Comparison of ENCODE assay signal across 2 cellular contexts in genomic region chr12:47774664-47775063, GRCh38.
TF ChIP-seq lines count a peak whose summit lies in the region.

No MANE protein-coding gene starts in this region.

TF ChIP-seq in Ishikawa, 13 proteins besides CTCF, POLR2A, EP300 and RAD21:
- TF ChIP-seq YY1 (IDR thresholded peaks at IDR 0.05; ENCODE audit: low read depth) (0 out of 2 replicates have a peak, but pooled peaks have one; percentile 24), EGR1 (IDR thresholded peaks at IDR 0.05) (no peak)

TF ChIP-seq in K562, 482 proteins besides CTCF, POLR2A, EP300 and RAD21 (continues in another document):
- TF ChIP-seq PHB (CRISPR knock-in tag; IDR thresholded peaks at IDR 0.05) (0 out of 2 replicates have a peak, but pooled peaks have one; percentile 14), XRCC4 (IDR thresholded peaks at IDR 0.05; ENCODE audit: extremely low read depth, insufficient read depth, insufficient read length) (no peak), DACH1 (IDR thresholded peaks at IDR 0.05; ENCODE audit: partially characterized antibody) (no peak), U2AF1 (optimal IDR thresholded peaks at IDR 0.05; ENCODE audit: low read depth, low read length) (no peak), DLX4 (CRISPR knock-in tag; IDR thresholded peaks at IDR 0.05) (no peak), XRCC5 (IDR thresholded peaks at IDR 0.05; ENCODE audit: low read depth, low read length) (peak; percentile 64; the same call in 1 of the 2 replicates), MIER1 (IDR thresholded peaks at IDR 0.05; ENCODE audit: low read depth) (no peak), TEAD1 (CRISPR knock-in tag; IDR thresholded peaks at IDR 0.05) (peak in 1 of 2 experiments; percentile 44; a peak in 1 of 4 replicates), ZBTB1 (CRISPR knock-in tag; IDR thresholded peaks at IDR 0.05; ENCODE audit: borderline replicate concordance, low read depth) (0 out of 2 replicates have a peak, but pooled peaks have one; percentile 29), ZNF785 (CRISPR knock-in tag; IDR thresholded peaks at IDR 0.05) (no peak), ZNF146 (CRISPR knock-in tag; IDR thresholded peaks at IDR 0.05; ENCODE audit: unreplicated experiment) (no peak), C11orf30 (IDR thresholded peaks at IDR 0.05; ENCODE audit: low read depth) (no peak), MYBL2 (IDR thresholded peaks at IDR 0.05; ENCODE audit: low read depth) (no peak), MYBL2 (CRISPR knock-in tag; IDR thresholded peaks at IDR 0.05; ENCODE audit: borderline replicate concordance) (no peak), SREBF2 (CRISPR knock-in tag; IDR thresholded peaks at IDR 0.05) (no peak), ZNF134 (CRISPR knock-in tag; conservative IDR thresholded peaks at IDR 0.05) (no peak), CEBPG (CRISPR knock-in tag; IDR thresholded peaks at IDR 0.05) (0 out of 2 replicates have a peak, but pooled peaks have one; percentile 20), CEBPG (tag; conservative IDR thresholded peaks at IDR 0.05 in 1 of 2, IDR thresholded peaks at IDR 0.05 in 1 of 2) (no peak), CBX3 (IDR thresholded peaks at IDR 0.05; ENCODE audit: borderline replicate concordance in 1 of 2, low read length in 2 of 2) (no peak), CHD2 (IDR thresholded peaks at IDR 0.05; ENCODE audit: low read depth, low read length) (no peak), FOXK2 (conservative IDR thresholded peaks at IDR 0.05 in 1 of 2, IDR thresholded peaks at IDR 0.05 in 1 of 2; ENCODE audit: low read depth in 2 of 2) (no peak), ZZZ3 (IDR thresholded peaks at IDR 0.05) (no peak), ZNF778 (CRISPR knock-in tag; IDR thresholded peaks at IDR 0.05) (no peak), TFE3 (CRISPR knock-in tag; IDR thresholded peaks at IDR 0.05) (no peak), ZNF551 (CRISPR knock-in tag; IDR thresholded peaks at IDR 0.05) (no peak), PPARD (CRISPR knock-in tag; IDR thresholded peaks at IDR 0.05) (no peak), NRF1 (conservative IDR thresholded peaks at IDR 0.05 in 1 of 2, IDR thresholded peaks at IDR 0.05 in 1 of 2) (no peak), TCF7L2 (IDR thresholded peaks at IDR 0.05; ENCODE audit: low read depth, low read length) (no peak), EZH2 (IDR thresholded peaks at IDR 0.05; ENCODE audit: borderline replicate concordance, low read depth, low read length) (no peak), RFX1 (IDR thresholded peaks at IDR 0.05) (no peak), ZNF277 (CRISPR knock-in tag; IDR thresholded peaks at IDR 0.05; ENCODE audit: borderline replicate concordance) (no peak), TAF9B (IDR thresholded peaks at IDR 0.05; ENCODE audit: partially characterized antibody) (no peak), GTF2A2 (tag; IDR thresholded peaks at IDR 0.05) (no peak), BRD4 (IDR thresholded peaks at IDR 0.05) (no peak), ZNF445 (CRISPR knock-in tag; IDR thresholded peaks at IDR 0.05; ENCODE audit: low read depth) (no peak), ARNT (IDR thresholded peaks at IDR 0.05) (no peak), KAT7 (CRISPR knock-in tag; IDR thresholded peaks at IDR 0.05; ENCODE audit: borderline replicate concordance) (peak; percentile 66; the same call in 1 of the 2 replicates), HSF4 (CRISPR knock-in tag; IDR thresholded peaks at IDR 0.05; ENCODE audit: borderline replicate concordance) (no peak), AFF4 (CRISPR knock-in tag; IDR thresholded peaks at IDR 0.05) (0 out of 2 replicates have a peak, but pooled peaks have one; percentile 54), E2F3 (CRISPR knock-in tag; IDR thresholded peaks at IDR 0.05) (no peak), SMARCB1 (IDR thresholded peaks at IDR 0.05; ENCODE audit: insufficient read length, low read depth) (no peak)
- TF ChIP-seq, protein P1, sequence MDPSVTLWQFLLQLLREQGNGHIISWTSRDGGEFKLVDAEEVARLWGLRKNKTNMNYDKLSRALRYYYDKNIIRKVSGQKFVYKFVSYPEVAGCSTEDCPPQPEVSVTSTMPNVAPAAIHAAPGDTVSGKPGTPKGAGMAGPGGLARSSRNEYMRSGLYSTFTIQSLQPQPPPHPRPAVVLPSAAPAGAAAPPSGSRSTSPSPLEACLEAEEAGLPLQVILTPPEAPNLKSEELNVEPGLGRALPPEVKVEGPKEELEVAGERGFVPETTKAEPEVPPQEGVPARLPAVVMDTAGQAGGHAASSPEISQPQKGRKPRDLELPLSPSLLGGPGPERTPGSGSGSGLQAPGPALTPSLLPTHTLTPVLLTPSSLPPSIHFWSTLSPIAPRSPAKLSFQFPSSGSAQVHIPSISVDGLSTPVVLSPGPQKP (CRISPR knock-in tag; IDR thresholded peaks at IDR 0.05): no peak
- TF ChIP-seq, protein P2, sequence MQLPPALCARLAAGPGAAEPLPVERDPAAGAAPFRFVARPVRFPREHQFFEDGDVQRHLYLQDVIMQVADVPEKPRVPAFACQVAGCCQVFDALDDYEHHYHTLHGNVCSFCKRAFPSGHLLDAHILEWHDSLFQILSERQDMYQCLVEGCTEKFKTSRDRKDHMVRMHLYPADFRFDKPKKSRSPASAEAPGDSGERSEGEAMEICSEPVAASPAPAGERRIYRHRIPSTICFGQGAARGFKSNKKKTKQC (CRISPR knock-in tag; IDR thresholded peaks at IDR 0.05): 0 out of 2 replicates have a peak, but pooled peaks have one; percentile 10
- TF ChIP-seq, protein P3, sequence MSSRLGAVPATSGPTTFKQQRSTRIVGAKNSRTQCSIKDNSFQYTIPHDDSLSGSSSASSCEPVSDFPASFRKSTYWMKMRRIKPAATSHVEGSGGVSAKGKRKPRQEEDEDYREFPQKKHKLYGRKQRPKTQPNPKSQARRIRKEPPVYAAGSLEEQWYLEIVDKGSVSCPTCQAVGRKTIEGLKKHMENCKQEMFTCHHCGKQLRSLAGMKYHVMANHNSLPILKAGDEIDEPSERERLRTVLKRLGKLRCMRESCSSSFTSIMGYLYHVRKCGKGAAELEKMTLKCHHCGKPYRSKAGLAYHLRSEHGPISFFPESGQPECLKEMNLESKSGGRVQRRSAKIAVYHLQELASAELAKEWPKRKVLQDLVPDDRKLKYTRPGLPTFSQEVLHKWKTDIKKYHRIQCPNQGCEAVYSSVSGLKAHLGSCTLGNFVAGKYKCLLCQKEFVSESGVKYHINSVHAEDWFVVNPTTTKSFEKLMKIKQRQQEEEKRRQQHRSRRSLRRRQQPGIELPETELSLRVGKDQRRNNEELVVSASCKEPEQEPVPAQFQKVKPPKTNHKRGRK (tag; IDR thresholded peaks at IDR 0.05): 0 out of 2 replicates have a peak, but pooled peaks have one; percentile 32
- TF ChIP-seq, protein P4, sequence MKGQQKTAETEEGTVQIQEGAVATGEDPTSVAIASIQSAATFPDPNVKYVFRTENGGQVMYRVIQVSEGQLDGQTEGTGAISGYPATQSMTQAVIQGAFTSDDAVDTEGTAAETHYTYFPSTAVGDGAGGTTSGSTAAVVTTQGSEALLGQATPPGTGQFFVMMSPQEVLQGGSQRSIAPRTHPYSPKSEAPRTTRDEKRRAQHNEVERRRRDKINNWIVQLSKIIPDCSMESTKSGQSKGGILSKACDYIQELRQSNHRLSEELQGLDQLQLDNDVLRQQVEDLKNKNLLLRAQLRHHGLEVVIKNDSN (CRISPR knock-in tag; IDR thresholded peaks at IDR 0.05): peak; percentile 34; the same call in 1 of the 2 replicates
- TF ChIP-seq, protein P5, sequence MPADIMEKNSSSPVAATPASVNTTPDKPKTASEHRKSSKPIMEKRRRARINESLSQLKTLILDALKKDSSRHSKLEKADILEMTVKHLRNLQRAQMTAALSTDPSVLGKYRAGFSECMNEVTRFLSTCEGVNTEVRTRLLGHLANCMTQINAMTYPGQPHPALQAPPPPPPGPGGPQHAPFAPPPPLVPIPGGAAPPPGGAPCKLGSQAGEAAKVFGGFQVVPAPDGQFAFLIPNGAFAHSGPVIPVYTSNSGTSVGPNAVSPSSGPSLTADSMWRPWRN (IDR thresholded peaks at IDR 0.05; ENCODE audit: low read depth): no peak
- TF ChIP-seq, protein P6, sequence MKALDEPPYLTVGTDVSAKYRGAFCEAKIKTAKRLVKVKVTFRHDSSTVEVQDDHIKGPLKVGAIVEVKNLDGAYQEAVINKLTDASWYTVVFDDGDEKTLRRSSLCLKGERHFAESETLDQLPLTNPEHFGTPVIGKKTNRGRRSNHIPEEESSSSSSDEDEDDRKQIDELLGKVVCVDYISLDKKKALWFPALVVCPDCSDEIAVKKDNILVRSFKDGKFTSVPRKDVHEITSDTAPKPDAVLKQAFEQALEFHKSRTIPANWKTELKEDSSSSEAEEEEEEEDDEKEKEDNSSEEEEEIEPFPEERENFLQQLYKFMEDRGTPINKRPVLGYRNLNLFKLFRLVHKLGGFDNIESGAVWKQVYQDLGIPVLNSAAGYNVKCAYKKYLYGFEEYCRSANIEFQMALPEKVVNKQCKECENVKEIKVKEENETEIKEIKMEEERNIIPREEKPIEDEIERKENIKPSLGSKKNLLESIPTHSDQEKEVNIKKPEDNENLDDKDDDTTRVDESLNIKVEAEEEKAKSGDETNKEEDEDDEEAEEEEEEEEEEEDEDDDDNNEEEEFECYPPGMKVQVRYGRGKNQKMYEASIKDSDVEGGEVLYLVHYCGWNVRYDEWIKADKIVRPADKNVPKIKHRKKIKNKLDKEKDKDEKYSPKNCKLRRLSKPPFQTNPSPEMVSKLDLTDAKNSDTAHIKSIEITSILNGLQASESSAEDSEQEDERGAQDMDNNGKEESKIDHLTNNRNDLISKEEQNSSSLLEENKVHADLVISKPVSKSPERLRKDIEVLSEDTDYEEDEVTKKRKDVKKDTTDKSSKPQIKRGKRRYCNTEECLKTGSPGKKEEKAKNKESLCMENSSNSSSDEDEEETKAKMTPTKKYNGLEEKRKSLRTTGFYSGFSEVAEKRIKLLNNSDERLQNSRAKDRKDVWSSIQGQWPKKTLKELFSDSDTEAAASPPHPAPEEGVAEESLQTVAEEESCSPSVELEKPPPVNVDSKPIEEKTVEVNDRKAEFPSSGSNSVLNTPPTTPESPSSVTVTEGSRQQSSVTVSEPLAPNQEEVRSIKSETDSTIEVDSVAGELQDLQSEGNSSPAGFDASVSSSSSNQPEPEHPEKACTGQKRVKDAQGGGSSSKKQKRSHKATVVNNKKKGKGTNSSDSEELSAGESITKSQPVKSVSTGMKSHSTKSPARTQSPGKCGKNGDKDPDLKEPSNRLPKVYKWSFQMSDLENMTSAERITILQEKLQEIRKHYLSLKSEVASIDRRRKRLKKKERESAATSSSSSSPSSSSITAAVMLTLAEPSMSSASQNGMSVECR (CRISPR knock-in tag; IDR thresholded peaks at IDR 0.05): 0 out of 2 replicates have a peak, but pooled peaks have one; percentile 38
- TF ChIP-seq, protein P7, sequence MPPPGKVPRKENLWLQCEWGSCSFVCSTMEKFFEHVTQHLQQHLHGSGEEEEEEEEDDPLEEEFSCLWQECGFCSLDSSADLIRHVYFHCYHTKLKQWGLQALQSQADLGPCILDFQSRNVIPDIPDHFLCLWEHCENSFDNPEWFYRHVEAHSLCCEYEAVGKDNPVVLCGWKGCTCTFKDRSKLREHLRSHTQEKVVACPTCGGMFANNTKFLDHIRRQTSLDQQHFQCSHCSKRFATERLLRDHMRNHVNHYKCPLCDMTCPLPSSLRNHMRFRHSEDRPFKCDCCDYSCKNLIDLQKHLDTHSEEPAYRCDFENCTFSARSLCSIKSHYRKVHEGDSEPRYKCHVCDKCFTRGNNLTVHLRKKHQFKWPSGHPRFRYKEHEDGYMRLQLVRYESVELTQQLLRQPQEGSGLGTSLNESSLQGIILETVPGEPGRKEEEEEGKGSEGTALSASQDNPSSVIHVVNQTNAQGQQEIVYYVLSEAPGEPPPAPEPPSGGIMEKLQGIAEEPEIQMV (tag; conservative IDR thresholded peaks at IDR 0.05; ENCODE audit: low read depth): no peak
